23 cellular contexts compared by ENCODE assay signal in the genomic region with DNA sequence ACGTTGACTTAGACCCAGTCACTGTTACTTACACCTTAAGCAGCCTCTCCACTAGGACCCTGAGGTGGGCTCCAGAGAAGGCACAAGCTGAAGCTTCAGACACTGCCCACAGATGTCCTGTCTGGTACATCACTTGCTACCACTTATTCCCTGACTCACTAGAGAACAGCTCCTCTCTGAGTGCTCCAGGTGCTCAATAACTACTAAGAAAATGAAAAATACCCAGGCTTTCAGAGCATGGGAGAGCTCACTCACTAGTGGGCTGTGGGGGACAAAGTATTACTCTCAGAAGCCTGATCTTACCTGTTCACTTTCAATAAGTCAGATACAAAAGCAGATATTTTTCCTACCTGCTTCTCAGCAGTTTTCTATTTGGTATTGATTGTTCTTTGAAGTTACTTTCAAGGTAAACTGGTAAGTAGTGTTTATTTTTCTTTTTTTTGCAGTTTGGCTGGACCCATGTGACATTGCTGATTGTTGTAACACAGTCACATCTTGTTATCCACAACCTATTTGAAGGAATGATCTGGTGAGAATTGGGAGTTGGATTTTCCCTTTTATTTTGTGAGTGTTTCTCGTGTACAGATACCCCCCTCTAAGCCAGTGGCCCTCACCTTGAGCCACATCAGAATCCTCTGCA. TPM values are rescaled to one million over a fixed set of nuclear protein-coding genes. Genes with fewer than 3 reads are reported as not detected.
A peak's percentile ranks its signal among the peaks of the same experiment; 100 is the strongest.
DNase-seq lines count a peak whose midpoint lies in the region; ATAC-seq and TF ChIP-seq lines count a peak whose summit lies in the region.
"Had no signal": no experiment of that assay in that cellular context is flagged by ENCODE, and none has a peak within 500 bp of the region (broad histone marks: within the 10 kb centered on the region; RNA-seq: fewer than 3 reads in every experiment).

No MANE protein-coding gene starts in this region.

- H3K4me3 ChIP-seq in endodermal cell (ENCODE audit: low read length): no peak overlapping the region
- no peak overlapping the region for H3K4me3 ChIP-seq in osteoblast (ENCODE audit: insufficient read depth, low read length)
- H3K4me3 ChIP-seq in neural progenitor cell: no peak overlapping the region
- H3K4me3 ChIP-seq: cardiac muscle cell, Peyer's patch, prostate gland had no signal

- H3K4me2 ChIP-seq in osteoblast (ENCODE audit: insufficient read depth, low read length) (no peak overlapping the region), neural progenitor cell (no peak overlapping the region)

- peaks cover 52% of the 10 kb centered on the region for H3K36me3 Mint-ChIP-seq in stimulated activated naive CD8-positive, alpha-beta T cell treated with anti-CD3 and anti-CD28 coated beads, Interleukin-15, Interleukin-2, amounts not matched to agents 100 ng/mL and 50 ng/mL, for 24 hours (ENCODE audit: low read depth)
- H3K36me3 Mint-ChIP-seq in endodermal cell (ENCODE audit: low read depth): peaks cover 54% of the 10 kb centered on the region
- peaks cover 21% of the 10 kb centered on the region for H3K36me3 Mint-ChIP-seq in T-helper 2 cell treated with Interferon-gamma antibody and Interleukin-4, amounts not matched to agents 5 μg/mL and 100 μg/mL, for 36 hours (ENCODE audit: low read depth)
- H3K36me3 Mint-ChIP-seq in neural progenitor cell: peaks cover 14% of the 10 kb centered on the region

- peak overlapping the region; percentile 66 for H3K27ac Mint-ChIP-seq in stimulated activated naive CD8-positive, alpha-beta T cell treated with anti-CD3 and anti-CD28 coated beads, Interleukin-15, Interleukin-2, amounts not matched to agents 100 ng/mL and 50 ng/mL, for 24 hours
- H3K27ac Mint-ChIP-seq in endodermal cell (peak overlapping the region; percentile 61), neural progenitor cell (no peak overlapping the region)
- H3K27ac Mint-ChIP-seq in T-helper 2 cell treated with Interferon-gamma antibody and Interleukin-4, amounts not matched to agents 5 μg/mL and 100 μg/mL, for 36 hours: no peak overlapping the region
- H3K27ac Mint-ChIP-seq: T-helper 1 cell treated with Interleukin-12 subunit alpha and Interleukin-12 subunit beta and Interleukin-4 antibody, amounts not matched to agents 30 μg/mL and 1 μg/mL, for 36 hours had no signal

- no peaks in the 10 kb centered on the region for H3K27me3 Mint-ChIP-seq in stimulated activated naive CD8-positive, alpha-beta T cell treated with anti-CD3 and anti-CD28 coated beads, Interleukin-15, Interleukin-2, amounts not matched to agents 100 ng/mL and 50 ng/mL, for 24 hours
- H3K27me3 Mint-ChIP-seq in endodermal cell (ENCODE audit: insufficient read depth) (no peaks in the 10 kb centered on the region), neural progenitor cell (ENCODE audit: insufficient read depth, low read depth) (no peaks in the 10 kb centered on the region)
- no peaks in the 10 kb centered on the region for H3K27me3 Mint-ChIP-seq in T-helper 2 cell treated with Interferon-gamma antibody and Interleukin-4, amounts not matched to agents 5 μg/mL and 100 μg/mL, for 36 hours (ENCODE audit: low read depth)

- no peaks in the 10 kb centered on the region for H3K27me3 ChIP-seq in endodermal cell (ENCODE audit: control insufficient read depth, insufficient read depth, low read length, poor library complexity, severe bottlenecking)
- no peaks in the 10 kb centered on the region for H3K27me3 ChIP-seq in osteoblast (ENCODE audit: insufficient read depth, low read length)
- H3K27me3 ChIP-seq in neural progenitor cell: no peaks in the 10 kb centered on the region
- H3K27me3 ChIP-seq: cardiac muscle cell, Peyer's patch had no signal

- H3K79me2 ChIP-seq in osteoblast (ENCODE audit: insufficient read depth, low read length): no peaks in the 10 kb centered on the region
- H3K79me2 ChIP-seq in neural progenitor cell (ENCODE audit: low read depth): no peaks in the 10 kb centered on the region

- H3K36me3 ChIP-seq in endodermal cell (ENCODE audit: control insufficient read depth, insufficient read depth, low read length) (peaks cover 82% of the 10 kb centered on the region), osteoblast (ENCODE audit: insufficient read depth, low read length) (peaks cover 21% of the 10 kb centered on the region), neural progenitor cell (no peaks in the 10 kb centered on the region)
- H3K36me3 ChIP-seq: prostate gland had no signal

- H3K9me3 ChIP-seq in endodermal cell (ENCODE audit: control insufficient read depth, low read length) (no peaks in the 10 kb centered on the region), osteoblast (ENCODE audit: low read depth, low read length) (no peaks in the 10 kb centered on the region), neural progenitor cell (ENCODE audit: low read depth) (no peaks in the 10 kb centered on the region)
- H3K9me3 ChIP-seq: Peyer's patch, prostate gland had no signal

- H3K4me1 ChIP-seq in endodermal cell (ENCODE audit: control insufficient read depth, insufficient read depth, low read length): peaks cover 20% of the 10 kb centered on the region
- H3K4me1 ChIP-seq in osteoblast (ENCODE audit: insufficient read depth, low read length): peaks cover 12% of the 10 kb centered on the region
- no peaks in the 10 kb centered on the region for H3K4me1 ChIP-seq in neural progenitor cell
- H3K4me1 ChIP-seq: Peyer's patch, prostate gland had no signal

- H4K20me1 ChIP-seq in osteoblast (ENCODE audit: insufficient read depth, low read length) (no peaks in the 10 kb centered on the region), neural progenitor cell (ENCODE audit: low read depth) (no peaks in the 10 kb centered on the region)

- no peak for ATAC-seq in stimulated activated naive CD8-positive, alpha-beta T cell treated with anti-CD3 and anti-CD28 coated beads, Interleukin-15, Interleukin-2, amounts not matched to agents 100 U/mL and 50 U/mL, for 24 hours
- ATAC-seq in HG03520 (IDR thresholded peaks at IDR 0.05; ENCODE audit: unreplicated experiment): no peak

- no peak overlapping the region for H3K4me3 Mint-ChIP-seq in stimulated activated naive CD8-positive, alpha-beta T cell treated with anti-CD3 and anti-CD28 coated beads, Interleukin-15, Interleukin-2, amounts not matched to agents 100 ng/mL and 50 ng/mL, for 24 hours
- H3K4me3 Mint-ChIP-seq in endodermal cell (no peak overlapping the region), neural progenitor cell (no peak overlapping the region)
- H3K4me3 Mint-ChIP-seq in T-helper 2 cell treated with Interferon-gamma antibody and Interleukin-4, amounts not matched to agents 5 μg/mL and 100 μg/mL, for 36 hours: no peak overlapping the region
- H3K4me3 Mint-ChIP-seq: T-helper 1 cell treated with Interleukin-12 subunit alpha and Interleukin-12 subunit beta and Interleukin-4 antibody, amounts not matched to agents 30 μg/mL and 1 μg/mL, for 36 hours had no signal

- DNase-seq in stimulated activated naive CD8-positive, alpha-beta T cell treated with anti-CD3 and anti-CD28 coated beads, Interleukin-15, Interleukin-2, amounts not matched to agents 100 U/mL and 50 U/mL, for 24 hours: no peak
- DNase-seq in endodermal cell (no peak), osteoblast (ENCODE audit: insufficient read length, low spot score, missing footprints) (no peak), neural progenitor cell (ENCODE audit: low spot score) (no peak)
- no peak for DNase-seq in T-helper 2 cell treated with Interferon-gamma antibody and Interleukin-4, amounts not matched to agents 5 μg/mL and 100 μg/mL, for 36 hours (ENCODE audit: low spot score)
- DNase-seq: activated CD4-positive, alpha-beta T cell treated with anti-CD3 and anti-CD28 coated beads for 48 hours; activated CD8-positive, alpha-beta memory T cell treated with anti-CD3 and anti-CD28 coated beads, Interleukin-2, amount 50 U/mL, for 48 hours; activated effector memory CD4-positive, alpha-beta T cell treated with anti-CD3 and anti-CD28 coated beads, Interleukin-2, amount 50 U/mL, for 16 hours; amniotic stem cell; C1 segment of cervical spinal cord; Calu3; Kasumi-1; NCI-H1694 treated with DMSO at 0.1 percent for 48 hours; NCI-H2171 treated with DMSO at 0.1 percent for 48 hours; NCI-H524 treated with DMSO at 0.1 percent for 48 hours; Peyer's patch; small intestine; stimulated activated CD4-positive, alpha-beta T cell treated with anti-CD3 and anti-CD28 coated beads, Interleukin-1b, Interleukin-23, amount 100 ng/mL, for 48 hours had no signal

- H3K27ac ChIP-seq in endodermal cell (ENCODE audit: low read depth, low read length) (no peak overlapping the region), osteoblast (ENCODE audit: low read depth, low read length) (peak overlapping the region; percentile 35), neural progenitor cell (no peak overlapping the region)
- H3K27ac ChIP-seq: cardiac muscle cell, Peyer's patch, prostate gland had no signal

- H3F3A ChIP-seq in neural progenitor cell (ENCODE audit: low read depth): no peaks in the 10 kb centered on the region

- H3K9ac ChIP-seq in endodermal cell (ENCODE audit: extremely low read depth, low read length, poor library complexity, severe bottlenecking) (no peak overlapping the region), neural progenitor cell (no peak overlapping the region)

- peaks cover 10% of the 10 kb centered on the region for H3K4me1 Mint-ChIP-seq in stimulated activated naive CD8-positive, alpha-beta T cell treated with anti-CD3 and anti-CD28 coated beads, Interleukin-15, Interleukin-2, amounts not matched to agents 100 ng/mL and 50 ng/mL, for 24 hours (ENCODE audit: low read depth)
- H3K4me1 Mint-ChIP-seq in endodermal cell (peaks cover 36% of the 10 kb centered on the region), neural progenitor cell (no peaks in the 10 kb centered on the region)
- no peaks in the 10 kb centered on the region for H3K4me1 Mint-ChIP-seq in T-helper 2 cell treated with Interferon-gamma antibody and Interleukin-4, amounts not matched to agents 5 μg/mL and 100 μg/mL, for 36 hours (ENCODE audit: low read depth)

- no peak for TF ChIP-seq CTCF in endodermal cell (conservative IDR thresholded peaks at IDR 0.05)
- TF ChIP-seq CTCF in osteoblast (IDR thresholded peaks at IDR 0.05; ENCODE audit: extremely low read depth, low read depth, low read length): no peak
- no peak for TF ChIP-seq CTCF in neural progenitor cell (IDR thresholded peaks at IDR 0.05)

- no peak overlapping the region for H2AFZ ChIP-seq in osteoblast (ENCODE audit: low read length)
- no peak overlapping the region for H2AFZ ChIP-seq in neural progenitor cell (replicated peaks)

- WGBS in endodermal cell (ENCODE audit: insufficient coverage in 1 of 2, insufficient read length in 1 of 2), 2 experiments: 100% methylated on average over 1 to 2 of the region's 2 CpGs

- no peaks in the 10 kb centered on the region for H3K9me3 Mint-ChIP-seq in stimulated activated naive CD8-positive, alpha-beta T cell treated with anti-CD3 and anti-CD28 coated beads, Interleukin-15, Interleukin-2, amounts not matched to agents 100 ng/mL and 50 ng/mL, for 24 hours
- no peaks in the 10 kb centered on the region for H3K9me3 Mint-ChIP-seq in endodermal cell
- H3K9me3 Mint-ChIP-seq in T-helper 2 cell treated with Interferon-gamma antibody and Interleukin-4, amounts not matched to agents 5 μg/mL and 100 μg/mL, for 36 hours: no peaks in the 10 kb centered on the region
- H3K9me3 Mint-ChIP-seq in neural progenitor cell: no peaks in the 10 kb centered on the region
- H3K9me3 Mint-ChIP-seq: T-helper 1 cell treated with Interleukin-12 subunit alpha and Interleukin-12 subunit beta and Interleukin-4 antibody, amounts not matched to agents 30 μg/mL and 1 μg/mL, for 36 hours had no signal

RNA-seq across cellular contexts. Expression of a gene that starts 55.9 kb away (rescaled TPM):
- total RNA-seq in endodermal cell: 10 to 100 TPM; 66.8 to 77.1 TPM
- 33.0 TPM for polyA plus RNA-seq in endodermal cell (2013, experiment 1 of 2)
- polyA plus RNA-seq in endodermal cell (2013, experiment 2 of 2): 33.7 TPM
- 25.3 and 26.2 TPM in 2 replicates for total RNA-seq in osteoblast
- total RNA-seq in neural progenitor cell (ENCODE audit: low replicate concordance): 53.8 and 59.8 TPM in 2 replicates

Comparison
In these comparisons a context has a peak if more than half of its experiments do, and no peak if none do; other contexts are left out.
1. H3K27ac Mint-ChIP-seq: peak in stimulated activated naive CD8-positive, alpha-beta T cell treated with anti-CD3 and anti-CD28 coated beads, Interleukin-15, Interleukin-2, amounts not matched to agents 100 ng/mL and 50 ng/mL, for 24 hours (single experiment) and endodermal cell (single experiment); none in T-helper 2 cell treated with Interferon-gamma antibody and Interleukin-4, amounts not matched to agents 5 μg/mL and 100 μg/mL, for 36 hours (single experiment) and neural progenitor cell (single experiment).